Comparison of ENCODE assay signal across 8 cellular contexts in genomic region chr11:71451596-71452353, GRCh38. TPM values are rescaled to one million over a fixed set of nuclear protein-coding genes. Genes with fewer than 3 reads are reported as not detected.
DNase-seq lines count a peak whose midpoint lies in the region; ATAC-seq lines count a peak whose summit lies in the region.

No MANE protein-coding gene starts in this region.

- H3K4me3 Mint-ChIP-seq in CD4-positive, CD25-positive, alpha-beta regulatory T cell: peak overlapping the region; percentile 89 to 94 (median 90)
- peak overlapping the region; percentile 93 for H3K4me3 Mint-ChIP-seq in stimulated activated effector memory CD8-positive, alpha-beta T cell treated with anti-CD3 and anti-CD28 coated beads, Interleukin-12 subunit alpha, Interleukin-12 subunit beta, amount 100 ng/mL, for 72 hours

- H3K36me3 Mint-ChIP-seq in CD4-positive, CD25-positive, alpha-beta regulatory T cell: peaks cover 9% of the 10 kb centered on the region
- H3K36me3 Mint-ChIP-seq in stimulated activated effector memory CD8-positive, alpha-beta T cell treated with anti-CD3 and anti-CD28 coated beads, Interleukin-12 subunit alpha, Interleukin-12 subunit beta, amount 100 ng/mL, for 72 hours: peaks cover 45% of the 10 kb centered on the region

- no peaks in the 10 kb centered on the region for H3K9me3 ChIP-seq in CD4-positive, CD25-positive, alpha-beta regulatory T cell (ENCODE audit: control insufficient read depth in 2 of 2, low read length in 2 of 2)
- no peaks in the 10 kb centered on the region for H3K9me3 ChIP-seq in HUES64 (ENCODE audit: insufficient read depth, low read depth, low read length)
- H3K9me3 ChIP-seq in adipocyte (ENCODE audit: control insufficient read depth, low read length): no peaks in the 10 kb centered on the region

- H3K4me3 ChIP-seq in CD4-positive, CD25-positive, alpha-beta regulatory T cell (ENCODE audit: low read depth, low read length): peak overlapping the region; percentile 88
- peak overlapping the region; percentile 86 for H3K4me3 ChIP-seq in HUES64 (ENCODE audit: low read length)
- peak overlapping the region; percentile 86 for H3K4me3 ChIP-seq in adipocyte (ENCODE audit: low read length)

- no peaks in the 10 kb centered on the region for H3K27me3 ChIP-seq in CD4-positive, CD25-positive, alpha-beta regulatory T cell (ENCODE audit: control insufficient read depth, insufficient read depth, low read length)
- H3K27me3 ChIP-seq in HUES64 (ENCODE audit: insufficient read depth, low read length): peaks cover 4% of the 10 kb centered on the region; the same call in 1 of the 2 replicates
- no peaks in the 10 kb centered on the region for H3K27me3 ChIP-seq in adipocyte (replicated peaks; ENCODE audit: control insufficient read depth, insufficient read depth, low read length)

- ATAC-seq in CD4-positive, CD25-positive, alpha-beta regulatory T cell (ENCODE audit: low read depth in 2 of 2): no peak
- ATAC-seq in stimulated activated effector memory CD8-positive, alpha-beta T cell treated with anti-CD3 and anti-CD28 coated beads, Interleukin-12 subunit alpha, Interleukin-12 subunit beta, amount 100 ng/mL, for 72 hours: no peak
- ATAC-seq in HG03095 (IDR thresholded peaks at IDR 0.05; ENCODE audit: unreplicated experiment): no peak

- no peaks in the 10 kb centered on the region for H3K9me3 Mint-ChIP-seq in CD4-positive, CD25-positive, alpha-beta regulatory T cell
- H3K9me3 Mint-ChIP-seq in stimulated activated effector memory CD8-positive, alpha-beta T cell treated with anti-CD3 and anti-CD28 coated beads, Interleukin-12 subunit alpha, Interleukin-12 subunit beta, amount 100 ng/mL, for 72 hours: no peaks in the 10 kb centered on the region

- 40% methylated on average over 14 of the region's 14 CpGs for WGBS in HUES64

- H3K4me1 Mint-ChIP-seq in CD4-positive, CD25-positive, alpha-beta regulatory T cell: peaks cover 20 to 79% (median 60%) of the 10 kb centered on the region in 4 donors
- peaks cover 68% of the 10 kb centered on the region for H3K4me1 Mint-ChIP-seq in stimulated activated effector memory CD8-positive, alpha-beta T cell treated with anti-CD3 and anti-CD28 coated beads, Interleukin-12 subunit alpha, Interleukin-12 subunit beta, amount 100 ng/mL, for 72 hours

- H3K27ac Mint-ChIP-seq in CD4-positive, CD25-positive, alpha-beta regulatory T cell: peak overlapping the region; percentile 94 to 97 (median 97)
- peak overlapping the region; percentile 85 for H3K27ac Mint-ChIP-seq in stimulated activated effector memory CD8-positive, alpha-beta T cell treated with anti-CD3 and anti-CD28 coated beads, Interleukin-12 subunit alpha, Interleukin-12 subunit beta, amount 100 ng/mL, for 72 hours

- peaks cover 21% of the 10 kb centered on the region for H3K36me3 ChIP-seq in CD4-positive, CD25-positive, alpha-beta regulatory T cell (ENCODE audit: control insufficient read depth, insufficient read depth, low read length)
- H3K36me3 ChIP-seq in HUES64 (ENCODE audit: insufficient read depth, low read length) (peaks cover 20% of the 10 kb centered on the region), adipocyte (ENCODE audit: control insufficient read depth, insufficient read depth, low read length, severe bottlenecking) (peaks cover 22% of the 10 kb centered on the region)

- H3K9ac ChIP-seq in HUES64 (ENCODE audit: low read depth, low read length) (0 out of 2 replicates have a peak overlapping the region, but pooled peaks have one; percentile 57), adipocyte (ENCODE audit: low read length) (peak overlapping the region; percentile 77)

- H3K27ac ChIP-seq in CD4-positive, CD25-positive, alpha-beta regulatory T cell (ENCODE audit: insufficient read depth, low read length, poor library complexity, severe bottlenecking): peak overlapping the region; percentile 90
- no peak overlapping the region for H3K27ac ChIP-seq in HUES64 (ENCODE audit: low read depth, low read length)

- DNase-seq in CD4-positive, CD25-positive, alpha-beta regulatory T cell: peak in 1 of 3 donors; percentile 18
- no peak for DNase-seq in adipocyte (ENCODE audit: low read depth)
- peak; percentile 40 for DNase-seq in inferior parietal cortex (ENCODE audit: extremely low spot score)
- peak in 1 of 2 donors; percentile 59 for DNase-seq in stimulated activated effector memory CD8-positive, alpha-beta T cell treated with anti-CD3 and anti-CD28 coated beads, Interleukin-12 subunit alpha, Interleukin-12 subunit beta, amount 100 ng/mL, for 72 hours (ENCODE audit: low spot score in 2 of 2)
- DNase-seq in stimulated activated CD4-positive, alpha-beta T cell treated with anti-CD3 and anti-CD28 coated beads, Interleukin-1b, Interleukin-23, amount 100 ng/mL, for 48 hours: no peak
- DNase-seq in putamen (ENCODE audit: low spot score): no peak

- H3K27me3 Mint-ChIP-seq in CD4-positive, CD25-positive, alpha-beta regulatory T cell: peaks cover 5% of the 10 kb centered on the region

- peaks cover 64% of the 10 kb centered on the region for H3K4me1 ChIP-seq in CD4-positive, CD25-positive, alpha-beta regulatory T cell (ENCODE audit: control insufficient read depth, insufficient read depth, low read length, poor library complexity, severe bottlenecking)
- H3K4me1 ChIP-seq in HUES64 (ENCODE audit: insufficient read depth, low read length) (peaks cover 21% of the 10 kb centered on the region), adipocyte (ENCODE audit: control insufficient read depth, insufficient read depth, low read length) (peaks cover 43% of the 10 kb centered on the region)

RNA-seq across cellular contexts. Expression of gene NADSYN1, which starts 1.2 kb away (rescaled TPM):
- 151 TPM for total RNA-seq in CD4-positive, CD25-positive, alpha-beta regulatory T cell
- 10 to 100 TPM; 35.1 to 43.1 (median 41.2) TPM for polyA plus RNA-seq in CD4-positive, CD25-positive, alpha-beta regulatory T cell
- 22.0 TPM for polyA plus RNA-seq in HUES64 (2013, experiment 1 of 2)
- polyA plus RNA-seq in HUES64 (2013, experiment 2 of 2): 24.1 TPM

RNA-seq across cellular contexts. Expression of gene DHCR7, which starts 3.6 kb away (rescaled TPM):
- 21.1 TPM for total RNA-seq in CD4-positive, CD25-positive, alpha-beta regulatory T cell
- polyA plus RNA-seq in CD4-positive, CD25-positive, alpha-beta regulatory T cell: 10 to 100 TPM; 11.2 to 17.2 (median 14.7) TPM
- 149 TPM for polyA plus RNA-seq in HUES64 (2013, experiment 1 of 2)
- 148 TPM for polyA plus RNA-seq in HUES64 (2013, experiment 2 of 2)
